In genomic region chr6:41733349-41733706, GRCh38 we compare ENCODE assay signal across 9 cellular contexts. TPM values are rescaled to one million over a fixed set of nuclear protein-coding genes. Genes with fewer than 3 reads are reported as not detected.
DNase-seq lines count a peak whose midpoint lies in the region; FAIRE-seq and TF ChIP-seq lines count a peak whose summit lies in the region.
"Had no signal": no experiment of that assay in that cellular context is flagged by ENCODE, and none has a peak within 500 bp of the region (broad histone marks: within the 10 kb centered on the region; RNA-seq: fewer than 3 reads in every experiment).

No MANE protein-coding gene starts in this region.

- H3K36me3 Mint-ChIP-seq in T-helper 1 cell treated with Interleukin-12 subunit alpha and Interleukin-12 subunit beta and Interleukin-4 antibody, amounts not matched to agents 30 μg/mL and 1 μg/mL, for 36 hours (ENCODE audit: low read depth): peaks cover 1% of the 10 kb centered on the region
- no peaks in the 10 kb centered on the region for H3K36me3 Mint-ChIP-seq in activated naive CD8-positive, alpha-beta T cell treated with anti-CD3 and anti-CD28 coated beads for 36 hours

- TF ChIP-seq EP300 in suprapubic skin (IDR thresholded peaks at IDR 0.05): no peak

- TF ChIP-seq CTCF in keratinocyte (optimal IDR thresholded peaks at IDR 0.05 in 1 of 3, IDR thresholded peaks at IDR 0.05 in 1 of 3, conservative IDR thresholded peaks at IDR 0.05 in 1 of 3; ENCODE audit: extremely low read depth in 1 of 3, insufficient read depth in 2 of 3, low read length in 3 of 3) (no peak), suprapubic skin (IDR thresholded peaks at IDR 0.05) (no peak)

- no peaks in the 10 kb centered on the region for H3K36me3 ChIP-seq in keratinocyte (ENCODE audit: control insufficient read depth in 2 of 2, extremely low read depth in 1 of 2, insufficient read depth in 2 of 2, low read length in 2 of 2)
- H3K36me3 ChIP-seq in suprapubic skin: no peaks in the 10 kb centered on the region

- no peaks in the 10 kb centered on the region for H3K27me3 Mint-ChIP-seq in T-helper 1 cell treated with Interleukin-12 subunit alpha and Interleukin-12 subunit beta and Interleukin-4 antibody, amounts not matched to agents 30 μg/mL and 1 μg/mL, for 36 hours (ENCODE audit: low read depth)
- H3K27me3 Mint-ChIP-seq in activated naive CD8-positive, alpha-beta T cell treated with anti-CD3 and anti-CD28 coated beads for 36 hours: no peaks in the 10 kb centered on the region

- FAIRE-seq in keratinocyte (lab: Jason Lieb, UNC): no peak
- FAIRE-seq: islet of Langerhans had no signal

- H3K9me3 Mint-ChIP-seq in T-helper 1 cell treated with Interleukin-12 subunit alpha and Interleukin-12 subunit beta and Interleukin-4 antibody, amounts not matched to agents 30 μg/mL and 1 μg/mL, for 36 hours: no peaks in the 10 kb centered on the region
- H3K9me3 Mint-ChIP-seq in activated naive CD8-positive, alpha-beta T cell treated with anti-CD3 and anti-CD28 coated beads for 36 hours: no peaks in the 10 kb centered on the region

- peak overlapping the region; percentile 62 for H3K4me3 Mint-ChIP-seq in T-helper 1 cell treated with Interleukin-12 subunit alpha and Interleukin-12 subunit beta and Interleukin-4 antibody, amounts not matched to agents 30 μg/mL and 1 μg/mL, for 36 hours
- H3K4me3 Mint-ChIP-seq in activated naive CD8-positive, alpha-beta T cell treated with anti-CD3 and anti-CD28 coated beads for 36 hours: peak overlapping the region; percentile 79

- DNase-seq in T-helper 1 cell: no peak
- DNase-seq in activated naive CD8-positive, alpha-beta T cell treated with anti-CD3 and anti-CD28 coated beads for 36 hours: peak; percentile 10
- DNase-seq in keratinocyte (ENCODE audit: low read depth, low spot score): no peak
- peak in 1 of 2 donors; percentile 63 for DNase-seq in suprapubic skin (ENCODE audit: low spot score in 2 of 2)
- DNase-seq in hippocampal formation (lab: John Stamatoyannopoulos, UW): no peak
- DNase-seq in activated effector memory CD4-positive, alpha-beta T cell treated with Interleukin-2 at 50 U/mL for 16 hours: no peak
- DNase-seq in activated CD4-positive, alpha-beta T cell treated with anti-CD3 and anti-CD28 coated beads for 4 hours: no peak

- WGBS in suprapubic skin: 17% methylated on average over 1 of the region's 11 CpGs

- peaks cover 30% of the 10 kb centered on the region for H3K4me1 Mint-ChIP-seq in T-helper 1 cell treated with Interleukin-12 subunit alpha and Interleukin-12 subunit beta and Interleukin-4 antibody, amounts not matched to agents 30 μg/mL and 1 μg/mL, for 36 hours (ENCODE audit: low read depth)
- H3K4me1 Mint-ChIP-seq in activated naive CD8-positive, alpha-beta T cell treated with anti-CD3 and anti-CD28 coated beads for 36 hours: peaks cover 26% of the 10 kb centered on the region

- H3K4me2 ChIP-seq in keratinocyte (ENCODE audit: control insufficient read depth, extremely low read depth, insufficient read depth, low read depth, low read length): peak overlapping the region; percentile 79

- no peaks in the 10 kb centered on the region for H4K20me1 ChIP-seq in keratinocyte (ENCODE audit: control insufficient read depth, extremely low read depth, insufficient read depth, low read length)

- H3K79me2 ChIP-seq in keratinocyte (ENCODE audit: control insufficient read depth, insufficient read depth, low read length): no peaks in the 10 kb centered on the region

- H3K27me3 ChIP-seq in keratinocyte (ENCODE audit: control insufficient read depth, extremely low read depth, insufficient read depth, low read length) (no peaks in the 10 kb centered on the region), suprapubic skin (no peaks in the 10 kb centered on the region)

- TF ChIP-seq POLR2A in suprapubic skin (IDR thresholded peaks at IDR 0.05): no peak

- H3K4me1 ChIP-seq in keratinocyte (ENCODE audit: control insufficient read depth, extremely low read depth, insufficient read depth, low read length) (peaks cover 35% of the 10 kb centered on the region), suprapubic skin (peaks cover 61% of the 10 kb centered on the region)

- H3K27ac ChIP-seq in keratinocyte (ENCODE audit: control insufficient read depth, insufficient read depth, low read length) (peak overlapping the region; percentile 23), suprapubic skin (peak overlapping the region; percentile 97)

- peak overlapping the region; percentile 76 for H3K27ac Mint-ChIP-seq in T-helper 1 cell treated with Interleukin-12 subunit alpha and Interleukin-12 subunit beta and Interleukin-4 antibody, amounts not matched to agents 30 μg/mL and 1 μg/mL, for 36 hours
- peak overlapping the region; percentile 86 for H3K27ac Mint-ChIP-seq in activated naive CD8-positive, alpha-beta T cell treated with anti-CD3 and anti-CD28 coated beads for 36 hours

- H3K9me3 ChIP-seq in keratinocyte (ENCODE audit: control insufficient read depth, low read depth, low read length): no peaks in the 10 kb centered on the region
- no peaks in the 10 kb centered on the region for H3K9me3 ChIP-seq in suprapubic skin

- H3K9ac ChIP-seq in keratinocyte (ENCODE audit: control insufficient read depth, extremely low read depth, insufficient read depth, low read length): peak overlapping the region; percentile 18

- dilution Hi-C loops in keratinocyte (cut with MboI; ENCODE audit: extremely low pct_ligation_motif_present, low sequenced_read_pairs): no loop called here

- no peak overlapping the region for H2AFZ ChIP-seq in keratinocyte (ENCODE audit: control insufficient read depth, low read length)

- no peaks in the 10 kb centered on the region for H3K9me1 ChIP-seq in keratinocyte (ENCODE audit: control insufficient read depth, extremely low read depth, insufficient read depth, low read length)

- peak overlapping the region in 2 of 3 experiments; percentile 0 to 69 for H3K4me3 ChIP-seq in keratinocyte (ENCODE audit: control insufficient read depth in 2 of 3, extremely low read depth in 1 of 3, insufficient read depth in 2 of 3, low read depth in 1 of 3, low read length in 3 of 3)
- H3K4me3 ChIP-seq in suprapubic skin: peak overlapping the region; percentile 97

RNA-seq across cellular contexts. Expression of gene TFEB, which starts 2.1 kb away (rescaled TPM):
- total RNA-seq in activated naive CD8-positive, alpha-beta T cell treated with anti-CD3 and anti-CD28 coated beads for 36 hours: 10 to 100 TPM in 1 of 2 experiments, 1 to 10 TPM in 1; 9.3 to 11.5 TPM
- 3.0 to 10.3 TPM (median 4.3 TPM) in 3 replicates for polyA plus RNA-seq in keratinocyte
- polyA plus RNA-seq in keratinocyte (2011; ENCODE audit: low read depth): 3.4 TPM
- polyA plus RNA-seq in keratinocyte (2011; cell fraction: cytosol; rRNA removed): 4.2 and 5.5 TPM in 2 replicates
- polyA plus RNA-seq in keratinocyte (2011; cell fraction: nucleus; rRNA removed): 7.6 and 8.9 TPM in 2 replicates
- 4.4 and 8.7 TPM in 2 replicates for polyA plus RNA-seq in keratinocyte (2012; ENCODE audit: low replicate concordance)
- 3.6 to 12.2 TPM (median 8.6 TPM) in 3 replicates for polyA minus RNA-seq in keratinocyte
- 10.2 TPM for polyA minus RNA-seq in keratinocyte (2011; cell fraction: cytosol; rRNA and poly(A)+ RNA removed)
- polyA minus RNA-seq in keratinocyte (2011; cell fraction: nucleus; rRNA and poly(A)+ RNA removed): 6.7 and 9.1 TPM in 2 replicates
- 10 to 100 TPM; 19.0 to 23.3 (median 21.6) TPM for total RNA-seq in suprapubic skin

RNA-seq across cellular contexts. Expression of gene PGC, which starts 13.9 kb away (rescaled TPM):
- not detected for total RNA-seq in activated naive CD8-positive, alpha-beta T cell treated with anti-CD3 and anti-CD28 coated beads for 36 hours
- polyA plus RNA-seq in keratinocyte: not detected in 3 replicates
- polyA plus RNA-seq in keratinocyte (2011; ENCODE audit: low read depth): not detected
- not detected in 2 replicates for polyA plus RNA-seq in keratinocyte (2011; cell fraction: cytosol; rRNA removed)
- polyA plus RNA-seq in keratinocyte (2011; cell fraction: nucleus; rRNA removed): not detected in 2 replicates
- not detected in 2 replicates for polyA plus RNA-seq in keratinocyte (2012; ENCODE audit: low replicate concordance)
- polyA minus RNA-seq in keratinocyte: not detected in 3 replicates
- not detected for polyA minus RNA-seq in keratinocyte (2011; cell fraction: cytosol; rRNA and poly(A)+ RNA removed)
- polyA minus RNA-seq in keratinocyte (2011; cell fraction: nucleus; rRNA and poly(A)+ RNA removed): not detected in 2 replicates
- total RNA-seq in suprapubic skin: not detected

RNA-seq across cellular contexts. Expression of gene FRS3, which starts 46.4 kb away (rescaled TPM):
- total RNA-seq in activated naive CD8-positive, alpha-beta T cell treated with anti-CD3 and anti-CD28 coated beads for 36 hours: 1 to 10 TPM; 3.1 to 5.2 TPM
- 2.0 to 2.5 TPM (median 2.0 TPM) in 3 replicates for polyA plus RNA-seq in keratinocyte
- not detected for polyA plus RNA-seq in keratinocyte (2011; ENCODE audit: low read depth)
- 1.0 and 1.8 TPM in 2 replicates for polyA plus RNA-seq in keratinocyte (2011; cell fraction: cytosol; rRNA removed)
- 3.5 and 5.4 TPM in 2 replicates for polyA plus RNA-seq in keratinocyte (2011; cell fraction: nucleus; rRNA removed)
- polyA plus RNA-seq in keratinocyte (2012; ENCODE audit: low replicate concordance): 0.73 and 1.6 TPM in 2 replicates
- 2.3 to 2.9 TPM (median 2.7 TPM) in 3 replicates for polyA minus RNA-seq in keratinocyte
- 0.96 TPM for polyA minus RNA-seq in keratinocyte (2011; cell fraction: cytosol; rRNA and poly(A)+ RNA removed)
- 0.54 and 0.95 TPM in 2 replicates for polyA minus RNA-seq in keratinocyte (2011; cell fraction: nucleus; rRNA and poly(A)+ RNA removed)
- total RNA-seq in suprapubic skin: 1 to 10 TPM; 1.9 to 3.9 (median 3.7) TPM

RNA-seq across cellular contexts. Expression of gene PRICKLE4, which starts 47.3 kb away (rescaled TPM):
- not detected for total RNA-seq in activated naive CD8-positive, alpha-beta T cell treated with anti-CD3 and anti-CD28 coated beads for 36 hours
- 0.13 to 0.61 TPM (median 0.32 TPM) in 3 replicates for polyA plus RNA-seq in keratinocyte
- polyA plus RNA-seq in keratinocyte (2011; ENCODE audit: low read depth): not detected
- polyA plus RNA-seq in keratinocyte (2011; cell fraction: cytosol; rRNA removed): 0.13 TPM in 1 of 2 replicates, not detected in the other
- polyA plus RNA-seq in keratinocyte (2011; cell fraction: nucleus; rRNA removed): 4.9 and 6.8 TPM in 2 replicates
- 0.46 TPM in 1 of 2 replicates, not detected in the other for polyA plus RNA-seq in keratinocyte (2012; ENCODE audit: low replicate concordance)
- not detected in 3 replicates for polyA minus RNA-seq in keratinocyte
- not detected for polyA minus RNA-seq in keratinocyte (2011; cell fraction: cytosol; rRNA and poly(A)+ RNA removed)
- 1.0 and 1.5 TPM in 2 replicates for polyA minus RNA-seq in keratinocyte (2011; cell fraction: nucleus; rRNA and poly(A)+ RNA removed)
- total RNA-seq in suprapubic skin: 1 to 10 TPM in 2 of 4 donors, under 1 TPM in 1, not detected in 1; 0.34 to 4.6 (median 3.6) TPM

RNA-seq across cellular contexts. Expression of gene TOMM6, which starts 54.2 kb away (rescaled TPM):
- 100 to 1,000 TPM; 423 to 429 TPM for total RNA-seq in activated naive CD8-positive, alpha-beta T cell treated with anti-CD3 and anti-CD28 coated beads for 36 hours
- 266 to 449 TPM (median 374 TPM) in 3 replicates for polyA plus RNA-seq in keratinocyte
- polyA plus RNA-seq in keratinocyte (2011; ENCODE audit: low read depth): 41.2 TPM
- polyA plus RNA-seq in keratinocyte (2011; cell fraction: cytosol; rRNA removed): 329 and 379 TPM in 2 replicates
- 135 and 194 TPM in 2 replicates for polyA plus RNA-seq in keratinocyte (2011; cell fraction: nucleus; rRNA removed)
- 315 and 317 TPM in 2 replicates for polyA plus RNA-seq in keratinocyte (2012; ENCODE audit: low replicate concordance)
- 53.6 to 136 TPM (median 100.0 TPM) in 3 replicates for polyA minus RNA-seq in keratinocyte
- 82.3 TPM for polyA minus RNA-seq in keratinocyte (2011; cell fraction: cytosol; rRNA and poly(A)+ RNA removed)
- polyA minus RNA-seq in keratinocyte (2011; cell fraction: nucleus; rRNA and poly(A)+ RNA removed): 17.5 and 20.6 TPM in 2 replicates
- total RNA-seq in suprapubic skin: 100 to 1,000 TPM in 3 of 4 donors, 10 to 100 TPM in 1; 50.2 to 165 (median 136) TPM
